Comparison of ENCODE assay signal across 11 cellular contexts in genomic region chr11:34449013-34449412, GRCh38. TPM values are rescaled to one million over a fixed set of nuclear protein-coding genes. Genes with fewer than 3 reads are reported as not detected.
DNase-seq lines count a peak whose midpoint lies in the region; ATAC-seq and TF ChIP-seq lines count a peak whose summit lies in the region.
"Had no signal": no experiment of that assay in that cellular context is flagged by ENCODE, and none has a peak within 500 bp of the region (broad histone marks: within the 10 kb centered on the region; RNA-seq: fewer than 3 reads in every experiment).

No MANE protein-coding gene starts in this region.

- H3K27ac Mint-ChIP-seq in stimulated activated naive CD8-positive, alpha-beta T cell treated with anti-CD3 and anti-CD28 coated beads, Interleukin-15, amount 100 ng/mL, for 72 hours = peak overlapping the region in 1 of 2 donors; percentile 87

- peak; percentile 60 for DNase-seq in mammary epithelial cell
- no peak for DNase-seq in breast epithelium (ENCODE audit: low spot score in 2 of 2)
- DNase-seq in Kasumi-1 (lab: John Stamatoyannopoulos, UW) = peak; percentile 35 to 47
- peak; percentile 7 for DNase-seq in astrocyte of the hippocampus (ENCODE audit: low read depth, low spot score)
- peak in 1 of 2 donors; percentile 29 for DNase-seq in stimulated activated naive CD8-positive, alpha-beta T cell treated with anti-CD3 and anti-CD28 coated beads, Interleukin-15, amount 100 ng/mL, for 72 hours
- no peak for DNase-seq in cardiac septum (ENCODE audit: low spot score)
- no peak for DNase-seq in NCI-H2171 treated with DMSO at 0.1 percent for 48 hours (lab: John Stamatoyannopoulos, UW)
- DNase-seq in NCI-H1417 (lab: John Stamatoyannopoulos, UW) = no peak
- DNase-seq: NCI-H1105 treated with DMSO at 0.1 percent for 48 hours had no signal

- no peaks in the 10 kb centered on the region for H4K20me1 ChIP-seq in mammary epithelial cell (ENCODE audit: insufficient read depth, low read length)

- peak; percentile 80 for ATAC-seq in stimulated activated naive CD8-positive, alpha-beta T cell treated with anti-CD3 and anti-CD28 coated beads, Interleukin-15, amount 100 ng/mL, for 72 hours

- H3K4me1 ChIP-seq in mammary epithelial cell (ENCODE audit: insufficient read depth, low read length) (peaks cover 8% of the 10 kb centered on the region), breast epithelium (no peaks in the 10 kb centered on the region)
- H3K4me1 ChIP-seq: suprapubic skin had no signal

- peaks cover 11% of the 10 kb centered on the region for H3K79me2 ChIP-seq in mammary epithelial cell (ENCODE audit: insufficient read depth, low read length)

- H3K9me3 ChIP-seq in mammary epithelial cell (replicated peaks; ENCODE audit: insufficient read depth, low read length) (no peaks in the 10 kb centered on the region), breast epithelium (no peaks in the 10 kb centered on the region)
- H3K9me3 ChIP-seq: suprapubic skin had no signal

- dilution Hi-C loops in mammary epithelial cell (cut with HindIII; ENCODE audit: low sequenced_read_pairs) = loop anchor here (5.0 kb wide), 1 partner anchor 62 kb away; no protein-coding TSS in a partner anchor

- H3K36me3 ChIP-seq in mammary epithelial cell (ENCODE audit: insufficient read depth, low read length) = peaks cover 8% of the 10 kb centered on the region
- peaks cover 6% of the 10 kb centered on the region for H3K36me3 ChIP-seq in breast epithelium

- H3K4me3 ChIP-seq in mammary epithelial cell (replicated peaks in 1 of 3; ENCODE audit: insufficient read depth in 1 of 3, low read depth in 2 of 3, low read length in 3 of 3) (no peak overlapping the region), breast epithelium (no peak overlapping the region)
- H3K4me3 ChIP-seq: suprapubic skin had no signal

- H3K4me1 Mint-ChIP-seq in stimulated activated naive CD8-positive, alpha-beta T cell treated with anti-CD3 and anti-CD28 coated beads, Interleukin-15, amount 100 ng/mL, for 72 hours = peaks cover 46% of the 10 kb centered on the region

- no peak for TF ChIP-seq CTCF in mammary epithelial cell (conservative IDR thresholded peaks at IDR 0.05 in 1 of 2, IDR thresholded peaks at IDR 0.05 in 1 of 2; ENCODE audit: extremely low read depth in 1 of 2, insufficient read depth in 1 of 2, low read depth in 1 of 2, low read length in 2 of 2)
- TF ChIP-seq CTCF in breast epithelium (IDR thresholded peaks at IDR 0.05) = no peak

- H3K9me3 Mint-ChIP-seq in stimulated activated naive CD8-positive, alpha-beta T cell treated with anti-CD3 and anti-CD28 coated beads, Interleukin-15, amount 100 ng/mL, for 72 hours = no peaks in the 10 kb centered on the region

- H3K27me3 ChIP-seq in mammary epithelial cell (ENCODE audit: insufficient read depth, low read length) = no peaks in the 10 kb centered on the region
- H3K27me3 ChIP-seq in breast epithelium = no peaks in the 10 kb centered on the region
- H3K27me3 ChIP-seq: suprapubic skin had no signal

- H3K27me3 Mint-ChIP-seq in stimulated activated naive CD8-positive, alpha-beta T cell treated with anti-CD3 and anti-CD28 coated beads, Interleukin-15, amount 100 ng/mL, for 72 hours = no peaks in the 10 kb centered on the region

- no peak overlapping the region for H3K27ac ChIP-seq in mammary epithelial cell (ENCODE audit: insufficient read depth, low read depth, low read length)
- H3K27ac ChIP-seq in breast epithelium = no peak overlapping the region
- H3K27ac ChIP-seq: suprapubic skin, VCaP had no signal

- intact Hi-C loops in mammary epithelial cell (cut with micrococcal nuclease) (no loop called here), breast epithelium (cut with DNase I; ENCODE audit: low total_unique reads) (no loop called here), cardiac septum (cut with DNase I) (no loop called here)

- no peak for TF ChIP-seq POLR2A in breast epithelium (IDR thresholded peaks at IDR 0.05)

- 11% methylated on average over 3 of the region's 3 CpGs for WGBS in mammary epithelial cell (ENCODE audit: low coverage, missing lambda C conversion rate)

- H2AFZ ChIP-seq in mammary epithelial cell (ENCODE audit: low read depth, low read length) = no peak overlapping the region

- H3K4me2 ChIP-seq in mammary epithelial cell (ENCODE audit: insufficient read depth, low read depth, low read length) = peak overlapping the region; percentile 18

- CTCF ChIA-PET in mammary epithelial cell (lab: Charles Lee; ENCODE audit: low non-redundant PET) = no interaction called here

- no TSS peak for BruUV-seq in mammary epithelial cell (replicated peaks; lab: Mats Ljungman, UMichigan)

- H3K4me3 Mint-ChIP-seq in stimulated activated naive CD8-positive, alpha-beta T cell treated with anti-CD3 and anti-CD28 coated beads, Interleukin-15, amount 100 ng/mL, for 72 hours = peak overlapping the region; percentile 41 to 46

- no peak overlapping the region for H3K9ac ChIP-seq in mammary epithelial cell (ENCODE audit: insufficient read depth, low read length)

- in situ Hi-C loops in mammary epithelial cell (cut with MboI; ENCODE audit: low sequenced_read_pairs in 2 of 2) = no loop called here

RNA-seq across cellular contexts. Expression of gene CAT, which starts 10.3 kb away (rescaled TPM):
- 100 to 1,000 TPM in 1 of 2 donors, 10 to 100 TPM in 1; 30.6 to 147 TPM for total RNA-seq in mammary epithelial cell
- polyA plus RNA-seq in mammary epithelial cell = 48.7 TPM
- polyA minus RNA-seq in mammary epithelial cell = 50.9 TPM
- total RNA-seq in breast epithelium = 100 to 1,000 TPM; 177 to 469 (median 190) TPM
- 47.6 TPM for total RNA-seq in cardiac septum

Comparison
In these comparisons a context has a peak if more than half of its experiments do, and no peak if none do; other contexts are left out.
1. DNase-seq: peak in mammary epithelial cell (single experiment), Kasumi-1 (2 of 2) and astrocyte of the hippocampus (single experiment); none in breast epithelium (0 of 2), cardiac septum (single experiment), NCI-H2171 treated with DMSO at 0.1 percent for 48 hours (single experiment) and NCI-H1417 (0 of 3).